Comparison of ENCODE assay signal across 18 cellular contexts in genomic region chr1:41975121-41975520, GRCh38. TPM values are rescaled to one million over a fixed set of nuclear protein-coding genes. Genes with fewer than 3 reads are reported as not detected.
DNase-seq lines count a peak whose midpoint lies in the region; ATAC-seq and TF ChIP-seq lines count a peak whose summit lies in the region.
"Had no signal": no experiment of that assay in that cellular context is flagged by ENCODE, and none has a peak within 500 bp of the region (broad histone marks: within the 10 kb centered on the region; RNA-seq: fewer than 3 reads in every experiment).

No MANE protein-coding gene starts in this region.

- H3K27me3 ChIP-seq in SK-N-SH (ENCODE audit: insufficient read depth) (no peaks in the 10 kb centered on the region), OCI-LY3 (ENCODE audit: low read depth, low read length) (no peaks in the 10 kb centered on the region), WERI-Rb-1 (ENCODE audit: insufficient read depth, low read depth, severe bottlenecking) (no peaks in the 10 kb centered on the region), brain microvascular endothelial cell (replicated peaks) (no peaks in the 10 kb centered on the region)
- H3K27me3 ChIP-seq: BLaER1 treated with 17β-estradiol and CSF1 and Interleukin-3, amounts not matched to agents 10 nM and 100 nM had no signal

- no peak overlapping the region for H2AFZ ChIP-seq in SK-N-SH (ENCODE audit: low read depth)
- H2AFZ ChIP-seq in OCI-LY3 (ENCODE audit: low read depth, low read length): no peak overlapping the region

- no peak overlapping the region for H3K9ac ChIP-seq in SK-N-SH
- no peak overlapping the region for H3K9ac ChIP-seq in OCI-LY3 (ENCODE audit: low read length)
- H3K9ac ChIP-seq: BLaER1 treated with 17β-estradiol and CSF1 and Interleukin-3, amounts not matched to agents 10 nM and 100 nM had no signal

- TF ChIP-seq RAD21 in SK-N-SH (IDR thresholded peaks at IDR 0.05; ENCODE audit: low read length): no peak

- CTCF ChIA-PET in SK-N-SH (lab: Yijun Ruan, JAX): no interaction called here

- no peak for ATAC-seq in SK-N-SH treated with all-trans-retinoic acid at 6 μM for 48 hours
- ATAC-seq: A549; CD8-positive, alpha-beta T cell had no signal

- H3K79me2 ChIP-seq in SK-N-SH (ENCODE audit: insufficient read depth) (no peaks in the 10 kb centered on the region), OCI-LY3 (ENCODE audit: low read length) (peaks cover 54% of the 10 kb centered on the region)

- POLR2A ChIA-PET in SK-N-SH (lab: Yijun Ruan, JAX): interaction anchor here (0.6 to 1.0 kb wide), 2 partner anchors 12 to 29 kb away, joined by 3 read pairs; no protein-coding TSS in a partner anchor

- no peak for TF ChIP-seq EP300 in SK-N-SH (IDR thresholded peaks at IDR 0.05; ENCODE audit: borderline replicate concordance in 1 of 2, low read depth in 1 of 2, low read length in 1 of 2)

- no peaks in the 10 kb centered on the region for H4K20me1 ChIP-seq in SK-N-SH (ENCODE audit: insufficient read depth)
- no peaks in the 10 kb centered on the region for H4K20me1 ChIP-seq in OCI-LY3 (ENCODE audit: insufficient read depth, low read length)
- H4K20me1 ChIP-seq: BLaER1 treated with 17β-estradiol and CSF1 and Interleukin-3, amounts not matched to agents 10 nM and 100 nM had no signal

- H3K9me3 ChIP-seq in SK-N-SH: no peaks in the 10 kb centered on the region
- no peaks in the 10 kb centered on the region for H3K9me3 ChIP-seq in OCI-LY3 (ENCODE audit: insufficient read depth, low read length)
- no peaks in the 10 kb centered on the region for H3K9me3 ChIP-seq in WERI-Rb-1 (ENCODE audit: severe bottlenecking)
- H3K9me3 ChIP-seq: A549; BLaER1 treated with 17β-estradiol and CSF1 and Interleukin-3, amounts not matched to agents 10 nM and 100 nM; Caco-2 had no signal

- no peak overlapping the region for H3K4me2 ChIP-seq in SK-N-SH
- H3K4me2 ChIP-seq in OCI-LY3 (ENCODE audit: low read length): peak overlapping the region; percentile 83; the same call in 1 of the 2 replicates
- H3K4me2 ChIP-seq: A549; BLaER1 treated with 17β-estradiol and CSF1 and Interleukin-3, amounts not matched to agents 10 nM and 100 nM had no signal

- in situ Hi-C loops in brain microvascular endothelial cell (cut with HindIII; ENCODE audit: low pct_ligation_motif_present, low sequenced_read_pairs): no loop called here

- H3F3A ChIP-seq in SK-N-SH (replicated peaks; ENCODE audit: insufficient read depth): no peaks in the 10 kb centered on the region

- H3K4me3 ChIP-seq in SK-N-SH (ENCODE audit: low read depth in 2 of 2, low read length in 1 of 2) (no peak overlapping the region), OCI-LY3 (ENCODE audit: low read length) (peak overlapping the region; percentile 58; the same call in 1 of the 2 replicates), WERI-Rb-1 (ENCODE audit: low read depth, low read length) (no peak overlapping the region), brain microvascular endothelial cell (ENCODE audit: low read depth, low read length) (no peak overlapping the region)
- H3K4me3 ChIP-seq: A549; BLaER1 treated with 17β-estradiol and CSF1 and Interleukin-3, amounts not matched to agents 10 nM and 100 nM had no signal

- H3K4me1 ChIP-seq in SK-N-SH (ENCODE audit: control insufficient read depth in 1 of 2, insufficient read depth in 2 of 2, low read depth in 1 of 2, low read length in 1 of 2): peaks cover 0 to 14% of the 10 kb centered on the region in 2 experiments; a peak in 2 of 4 replicates
- peaks cover 57% of the 10 kb centered on the region for H3K4me1 ChIP-seq in OCI-LY3 (ENCODE audit: low read length)
- H3K4me1 ChIP-seq: A549; BLaER1 treated with 17β-estradiol and CSF1 and Interleukin-3, amounts not matched to agents 10 nM and 100 nM; Caco-2 had no signal

- H3K36me3 ChIP-seq in SK-N-SH (replicated peaks in 1 of 2; ENCODE audit: control insufficient read depth in 1 of 2, insufficient read depth in 2 of 2, low read length in 1 of 2): no peaks in the 10 kb centered on the region
- H3K36me3 ChIP-seq in OCI-LY3 (replicated peaks; ENCODE audit: low read depth, low read length): peaks cover 30% of the 10 kb centered on the region
- no peaks in the 10 kb centered on the region for H3K36me3 ChIP-seq in WERI-Rb-1
- no peaks in the 10 kb centered on the region for H3K36me3 ChIP-seq in brain microvascular endothelial cell (replicated peaks)
- H3K36me3 ChIP-seq: BLaER1 treated with 17β-estradiol and CSF1 and Interleukin-3, amounts not matched to agents 10 nM and 100 nM had no signal

- DNase-seq in SK-N-SH (peak; percentile 41), left kidney (ENCODE audit: low read depth, low spot score) (peak; percentile 30), WERI-Rb-1 (no peak), brain microvascular endothelial cell (no peak)
- DNase-seq in activated effector memory CD4-positive, alpha-beta T cell treated with Interleukin-2 at 50 U/mL for 16 hours: no peak
- DNase-seq: AML-193; Caco-2; Calu3; CD4-positive, alpha-beta T cell; CD8-positive, alpha-beta T cell; DMS79 treated with DMSO at 0.1 percent for 48 hours; GF-D8 had no signal

- H3K9me2 ChIP-seq in SK-N-SH: no peaks in the 10 kb centered on the region

- H3K27ac ChIP-seq in SK-N-SH (ENCODE audit: low read depth in 2 of 2, low read length in 1 of 2): no peak overlapping the region
- peak overlapping the region; percentile 97; the same call in 1 of the 2 replicates for H3K27ac ChIP-seq in OCI-LY3 (ENCODE audit: low read length)
- no peak overlapping the region for H3K27ac ChIP-seq in WERI-Rb-1
- no peak overlapping the region for H3K27ac ChIP-seq in brain microvascular endothelial cell
- H3K27ac ChIP-seq: 22Rv1; A549; BLaER1 treated with 17β-estradiol and CSF1 and Interleukin-3, amounts not matched to agents 10 nM and 100 nM; C4-2B had no signal

- no peak for TF ChIP-seq CTCF in SK-N-SH (IDR thresholded peaks at IDR 0.05)
- TF ChIP-seq CTCF in OCI-LY3 (IDR thresholded peaks at IDR 0.05; ENCODE audit: low read depth, low read length): no peak
- TF ChIP-seq CTCF in WERI-Rb-1 (IDR thresholded peaks at IDR 0.05; ENCODE audit: low read depth, low read length): no peak
- no peak for TF ChIP-seq CTCF in brain microvascular endothelial cell (IDR thresholded peaks at IDR 0.05; ENCODE audit: low read depth, low read length, missing control alignments)

TF ChIP-seq in SK-N-SH, 30 proteins besides CTCF, POLR2A, EP300 and RAD21:
- TF ChIP-seq RCOR1 (IDR thresholded peaks at IDR 0.05; ENCODE audit: low read length): peak; percentile 34; the same call in 1 of the 2 replicates
- no peak for TF ChIP-seq NRF1 (IDR thresholded peaks at IDR 0.05; ENCODE audit: low read depth, low read length)
- peak; percentile 41 for TF ChIP-seq GATA2 (CRISPR knock-in tag; IDR thresholded peaks at IDR 0.05)

TF ChIP-seq in SK-N-SH treated with all-trans-retinoic acid at 6 μM for 48 hours, 23 proteins besides CTCF, POLR2A, EP300 and RAD21:
- TF ChIP-seq TCF4 (CRISPR knock-in tag; IDR thresholded peaks at IDR 0.05; ENCODE audit: borderline replicate concordance) (no peak), TOX (CRISPR knock-in tag; IDR thresholded peaks at IDR 0.05; ENCODE audit: borderline replicate concordance) (no peak), PATZ1 (CRISPR knock-in tag; IDR thresholded peaks at IDR 0.05; ENCODE audit: borderline replicate concordance) (no peak), POU6F1 (CRISPR knock-in tag; IDR thresholded peaks at IDR 0.05; ENCODE audit: borderline replicate concordance, low read depth) (no peak), PPARA (CRISPR knock-in tag; IDR thresholded peaks at IDR 0.05; ENCODE audit: borderline replicate concordance) (no peak), ISL1 (CRISPR knock-in tag; IDR thresholded peaks at IDR 0.05) (no peak)

RNA-seq across cellular contexts. Expression of gene HIVEP3, which starts 56.4 kb away (rescaled TPM):
- 6.2 and 6.4 TPM in 2 replicates for polyA plus RNA-seq in SK-N-SH (2012; rRNA removed)
- 6.9 and 7.3 TPM in 2 replicates for polyA plus RNA-seq in SK-N-SH (2012; cell fraction: cytosol; rRNA removed)
- polyA plus RNA-seq in SK-N-SH (2012; cell fraction: nucleus; rRNA removed): 5.7 and 9.3 TPM in 2 replicates

Comparison
In these comparisons a context has a peak if more than half of its experiments do, and no peak if none do; other contexts are left out.
1. DNase-seq: peak in SK-N-SH (single experiment) and left kidney (single experiment); none in activated effector memory CD4-positive, alpha-beta T cell treated with Interleukin-2 at 50 U/mL for 16 hours (single experiment), WERI-Rb-1 (single experiment) and brain microvascular endothelial cell (single experiment).